27 cellular contexts compared by ENCODE assay signal in the genomic region with DNA sequence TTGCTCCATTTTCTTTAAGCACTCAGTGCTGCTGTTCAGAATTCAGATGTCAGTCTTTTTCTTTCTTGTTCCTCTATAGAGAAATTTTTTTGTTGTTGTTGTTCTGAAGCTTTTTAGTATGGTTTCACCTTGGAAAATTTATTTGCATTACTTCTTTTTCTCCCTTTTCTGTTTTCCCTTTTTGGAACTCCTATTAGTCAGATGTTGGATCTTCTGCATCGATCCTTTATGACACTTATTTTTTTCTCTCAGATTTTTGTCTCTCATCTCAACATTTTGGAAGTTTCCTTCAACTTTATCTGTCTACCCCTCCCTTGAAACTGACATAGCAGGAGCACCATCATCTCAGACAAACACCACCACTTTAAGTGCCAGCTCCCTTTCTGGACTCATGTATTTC.
"Had no signal": no experiment of that assay in that cellular context is flagged by ENCODE, and none has a peak within 500 bp of the region (broad histone marks: within the 10 kb centered on the region; RNA-seq: fewer than 3 reads in every experiment).

No MANE protein-coding gene starts in this region.

- H3K4me3 ChIP-seq: colonic mucosa, coronary artery, dorsolateral prefrontal cortex, esophagus muscularis mucosa, esophagus squamous epithelium, gastrocnemius medialis, gastroesophageal sphincter, heart left ventricle, heart right ventricle, hepatocyte had no signal

- H3K4me2 ChIP-seq: hepatocyte had no signal

- H2AFZ ChIP-seq: hepatocyte had no signal

- H3K27me3 ChIP-seq: colonic mucosa, dorsolateral prefrontal cortex, esophagus muscularis mucosa, esophagus squamous epithelium, foreskin keratinocyte, gastrocnemius medialis, gastroesophageal sphincter, heart left ventricle, heart right ventricle, hepatocyte had no signal

- H3K36me3 ChIP-seq: colonic mucosa, esophagus muscularis mucosa, esophagus squamous epithelium, gastrocnemius medialis, gastroesophageal sphincter, heart left ventricle, heart right ventricle had no signal

- H3K79me2 ChIP-seq: hepatocyte had no signal

- ATAC-seq: effector memory CD8-positive, alpha-beta T cell; esophagus mucosa; foreskin keratinocyte; gastrocnemius medialis; gastroesophageal sphincter; heart left ventricle; heart right ventricle had no signal

- H3K9me3 ChIP-seq: colonic mucosa, gastrocnemius medialis had no signal

- H3K27ac ChIP-seq: colonic mucosa, coronary artery, dorsolateral prefrontal cortex, epithelial cell of prostate, esophagus muscularis mucosa, esophagus squamous epithelium, foreskin keratinocyte, gastrocnemius medialis, gastroesophageal sphincter, heart left ventricle, heart right ventricle, hepatocyte had no signal

- H3K4me1 ChIP-seq: colonic mucosa, esophagus muscularis mucosa, esophagus squamous epithelium, foreskin keratinocyte, gastrocnemius medialis, gastroesophageal sphincter, heart left ventricle, heart right ventricle had no signal

- DNase-seq: colonic mucosa; cortex of kidney; dermis blood vessel endothelial cell; dorsolateral prefrontal cortex; effector CD4-positive, alpha-beta T cell; effector CD8-positive, alpha-beta T cell; effector memory CD4-positive, alpha-beta T cell; effector memory CD8-positive, alpha-beta T cell; endodermal cell; esophagus squamous epithelium; foreskin fibroblast; foreskin keratinocyte; foreskin melanocyte; gastrocnemius medialis; glutamatergic neuron; head of caudate nucleus; heart left ventricle; heart right ventricle had no signal

- FAIRE-seq: endometrium, endothelial cell of umbilical vein, frontal cortex had no signal
